In the genomic region with DNA sequence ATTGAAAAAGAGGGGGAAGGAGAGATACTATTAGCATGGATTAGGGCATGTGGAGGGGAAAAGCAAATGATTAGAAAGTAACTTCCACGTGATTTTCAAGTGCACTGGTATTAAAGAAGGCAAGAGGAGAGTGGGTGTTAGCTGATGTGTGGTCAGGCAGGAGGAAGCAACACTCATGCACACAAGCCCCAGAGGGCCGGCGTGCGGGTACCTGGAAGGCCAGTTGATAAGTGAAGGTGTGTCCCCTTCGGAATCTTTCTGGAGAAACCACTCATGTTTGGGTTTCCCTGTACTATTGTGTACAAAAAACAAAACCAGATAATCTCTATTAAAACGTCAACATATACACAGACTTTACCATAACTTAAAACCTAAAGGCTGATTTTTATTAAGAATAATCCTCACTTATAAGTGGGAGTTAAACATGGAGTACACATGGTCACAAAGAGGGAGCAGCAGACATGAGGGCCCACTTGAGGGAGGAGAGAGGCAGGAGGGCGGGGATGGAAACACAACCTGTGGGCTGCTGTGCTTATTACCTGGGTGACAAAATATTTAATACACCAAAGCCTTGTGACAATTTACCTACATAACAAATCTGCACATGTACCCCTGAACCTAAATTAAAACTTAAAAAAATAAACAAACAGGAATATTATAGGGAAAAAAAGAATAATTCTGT, we compare ENCODE assay signal across 1 cellular context.
TF ChIP-seq lines count a peak whose summit lies in the region.

No MANE protein-coding gene starts in this region.

TF ChIP-seq in K562, 482 proteins besides CTCF, POLR2A, EP300 and RAD21:
- TF ChIP-seq, protein P1, sequence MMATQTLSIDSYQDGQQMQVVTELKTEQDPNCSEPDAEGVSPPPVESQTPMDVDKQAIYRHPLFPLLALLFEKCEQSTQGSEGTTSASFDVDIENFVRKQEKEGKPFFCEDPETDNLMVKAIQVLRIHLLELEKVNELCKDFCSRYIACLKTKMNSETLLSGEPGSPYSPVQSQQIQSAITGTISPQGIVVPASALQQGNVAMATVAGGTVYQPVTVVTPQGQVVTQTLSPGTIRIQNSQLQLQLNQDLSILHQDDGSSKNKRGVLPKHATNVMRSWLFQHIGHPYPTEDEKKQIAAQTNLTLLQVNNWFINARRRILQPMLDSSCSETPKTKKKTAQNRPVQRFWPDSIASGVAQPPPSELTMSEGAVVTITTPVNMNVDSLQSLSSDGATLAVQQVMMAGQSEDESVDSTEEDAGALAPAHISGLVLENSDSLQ (IDR thresholded peaks at IDR 0.05), result 0 out of 2 replicates have a peak, but pooled peaks have one; percentile 32
- TF ChIP-seq EWSR1 (IDR thresholded peaks at IDR 0.05; ENCODE audit: borderline replicate concordance, low read depth, partially characterized antibody), result no peak
